ENCODE assay signal across 17 cellular contexts in genomic region chr2:128637481-128638155, GRCh38.
DNase-seq lines count a peak whose midpoint lies in the region; ATAC-seq and TF ChIP-seq lines count a peak whose summit lies in the region.
"Had no signal": no experiment of that assay in that cellular context is flagged by ENCODE, and none has a peak within 500 bp of the region (broad histone marks: within the 10 kb centered on the region; RNA-seq: fewer than 3 reads in every experiment).

No MANE protein-coding gene starts in this region.

- H3K9me3 Mint-ChIP-seq in brain (peaks cover 0 to 3% (median 0%) of the 10 kb centered on the region in 5 experiments), type B pancreatic cell (no peaks in the 10 kb centered on the region)
- H3K9me3 Mint-ChIP-seq: activated CD8-positive, alpha-beta T cell treated with anti-CD3 and anti-CD28 coated beads for 36 hours; activated T-helper 1 cell treated with anti-CD3 and anti-CD28 coated beads, Interleukin-12 subunit alpha, Interleukin-12 subunit beta, Interleukin-2, Interleukin-4 antibody, amounts not matched to agents 30 ng/mL and 10 ng/mL and 1 ng/mL, durations not matched to agents 14 hours and 24 hours and 36 hours; memory B cell; natural killer cell; stimulated activated effector memory CD8-positive, alpha-beta T cell treated with anti-CD3 and anti-CD28 coated beads, Interleukin-12 subunit alpha, Interleukin-12 subunit beta, amount 100 ng/mL, for 72 hours; T-cell had no signal

- H3K4me3 Mint-ChIP-seq in brain (no peak overlapping the region), type B pancreatic cell (no peak overlapping the region)
- H3K4me3 Mint-ChIP-seq: activated CD8-positive, alpha-beta T cell treated with anti-CD3 and anti-CD28 coated beads for 36 hours; activated naive CD8-positive, alpha-beta T cell; activated T-helper 1 cell treated with anti-CD3 and anti-CD28 coated beads, Interleukin-12 subunit alpha, Interleukin-12 subunit beta, Interleukin-2, Interleukin-4 antibody, amounts not matched to agents 30 ng/mL and 10 ng/mL and 1 ng/mL, durations not matched to agents 14 hours and 24 hours and 36 hours; memory B cell; natural killer cell; stimulated activated effector memory CD8-positive, alpha-beta T cell treated with anti-CD3 and anti-CD28 coated beads, Interleukin-12 subunit alpha, Interleukin-12 subunit beta, amount 100 ng/mL, for 72 hours; T-cell had no signal

- peak overlapping the region; percentile 86 to 97 (median 91) for H3K27ac Mint-ChIP-seq in brain
- H3K27ac Mint-ChIP-seq in type B pancreatic cell = no peak overlapping the region
- H3K27ac Mint-ChIP-seq: activated CD8-positive, alpha-beta T cell treated with anti-CD3 and anti-CD28 coated beads for 36 hours; activated naive CD8-positive, alpha-beta T cell; activated T-helper 1 cell treated with anti-CD3 and anti-CD28 coated beads, Interleukin-12 subunit alpha, Interleukin-12 subunit beta, Interleukin-2, Interleukin-4 antibody, amounts not matched to agents 30 ng/mL and 10 ng/mL and 1 ng/mL, durations not matched to agents 14 hours and 24 hours and 36 hours; memory B cell; natural killer cell; stimulated activated effector memory CD8-positive, alpha-beta T cell treated with anti-CD3 and anti-CD28 coated beads, Interleukin-12 subunit alpha, Interleukin-12 subunit beta, amount 100 ng/mL, for 72 hours; T-cell had no signal

- H3K36me3 Mint-ChIP-seq in brain = no peaks in the 10 kb centered on the region
- H3K36me3 Mint-ChIP-seq in type B pancreatic cell = no peaks in the 10 kb centered on the region
- H3K36me3 Mint-ChIP-seq: activated naive CD8-positive, alpha-beta T cell; memory B cell; natural killer cell; stimulated activated effector memory CD8-positive, alpha-beta T cell treated with anti-CD3 and anti-CD28 coated beads, Interleukin-12 subunit alpha, Interleukin-12 subunit beta, amount 100 ng/mL, for 72 hours; T-cell had no signal

- H3K27me3 Mint-ChIP-seq in brain (peaks cover 7% of the 10 kb centered on the region), type B pancreatic cell (peaks cover 2% of the 10 kb centered on the region)
- H3K27me3 Mint-ChIP-seq: activated naive CD8-positive, alpha-beta T cell had no signal

- ATAC-seq in GM19328 (IDR thresholded peaks at IDR 0.05; ENCODE audit: unreplicated experiment) (no peak), HG03469 (IDR thresholded peaks at IDR 0.05; ENCODE audit: unreplicated experiment) (no peak)
- ATAC-seq: A549; activated CD8-positive, alpha-beta T cell treated with anti-CD3 and anti-CD28 coated beads for 36 hours; natural killer cell; stimulated activated effector memory CD8-positive, alpha-beta T cell treated with anti-CD3 and anti-CD28 coated beads, Interleukin-12 subunit alpha, Interleukin-12 subunit beta, amount 100 ng/mL, for 72 hours; T-cell had no signal

- TF ChIP-seq CTCF in brain (conservative IDR thresholded peaks at IDR 0.05) (no peak), type B pancreatic cell (conservative IDR thresholded peaks at IDR 0.05) (no peak)

- DNase-seq in activated CD8-positive, alpha-beta memory T cell treated with anti-CD3 and anti-CD28 coated beads, Interleukin-2, amount 50 U/mL, for 48 hours = peak; percentile 8
- no peak for DNase-seq in activated CD8-positive, alpha-beta memory T cell treated with anti-CD3 and anti-CD28 coated beads for 24 hours
- peak; percentile 29 for DNase-seq in islet precursor cell
- DNase-seq in type B pancreatic cell (ENCODE audit: extremely low spot score, unreplicated experiment) = peak; percentile 37
- no peak for DNase-seq in NK-92 (lab: John Stamatoyannopoulos, UW; ENCODE audit: unreplicated experiment)
- DNase-seq: activated CD8-positive, alpha-beta T cell treated with anti-CD3 and anti-CD28 coated beads for 36 hours; NCI-H187 treated with DMSO at 0.1 percent for 48 hours had no signal

- H3K4me1 Mint-ChIP-seq in brain (peaks cover 75% of the 10 kb centered on the region), type B pancreatic cell (ENCODE audit: unreplicated experiment) (peaks cover 16% of the 10 kb centered on the region)
- H3K4me1 Mint-ChIP-seq: memory B cell; natural killer cell; stimulated activated effector memory CD8-positive, alpha-beta T cell treated with anti-CD3 and anti-CD28 coated beads, Interleukin-12 subunit alpha, Interleukin-12 subunit beta, amount 100 ng/mL, for 72 hours; T-cell had no signal

Comparison
In these comparisons a context has a peak if more than half of its experiments do, and no peak if none do; other contexts are left out.
1. DNase-seq: peak in activated CD8-positive, alpha-beta memory T cell treated with anti-CD3 and anti-CD28 coated beads, Interleukin-2, amount 50 U/mL, for 48 hours (single experiment), islet precursor cell (single experiment) and type B pancreatic cell (single experiment); none in activated CD8-positive, alpha-beta memory T cell treated with anti-CD3 and anti-CD28 coated beads for 24 hours (single experiment) and NK-92 (single experiment).